In the genomic region with DNA sequence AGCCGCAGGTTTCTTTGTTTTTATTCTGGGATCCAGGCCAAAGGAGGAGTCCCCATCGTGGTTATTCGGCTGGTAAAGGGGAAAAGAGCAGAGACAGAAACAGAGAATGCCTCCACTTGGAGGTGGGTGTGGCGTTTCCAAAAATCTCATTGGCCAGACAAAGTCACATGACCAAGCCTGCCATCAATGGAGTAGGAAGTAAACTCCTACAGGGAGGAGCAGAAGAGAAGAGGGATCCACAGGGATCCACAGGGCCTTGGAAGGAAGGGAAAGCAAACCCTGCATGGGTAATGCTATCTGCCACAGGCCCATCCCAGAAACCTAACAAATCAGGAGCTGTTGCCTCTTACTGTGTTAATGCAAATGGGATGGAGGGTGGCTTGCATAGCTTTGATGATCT, we compare ENCODE assay signal across 18 cellular contexts.
"Had no signal": no experiment of that assay in that cellular context is flagged by ENCODE, and none has a peak within 500 bp of the region (broad histone marks: within the 10 kb centered on the region; RNA-seq: fewer than 3 reads in every experiment).

No MANE protein-coding gene starts in this region.

- H3K36me3 ChIP-seq: brain microvascular endothelial cell, esophagus muscularis mucosa, ovary had no signal

- H3K9me3 Mint-ChIP-seq: activated CD4-positive, alpha-beta memory T cell treated with anti-CD3 and anti-CD28 coated beads for 36 hours; activated naive CD8-positive, alpha-beta T cell treated with anti-CD3 and anti-CD28 coated beads for 36 hours; neural crest cell had no signal

- H3K4me1 Mint-ChIP-seq: activated naive CD8-positive, alpha-beta T cell treated with anti-CD3 and anti-CD28 coated beads for 36 hours had no signal

- FAIRE-seq: endometrium, kidney had no signal

- H3K27ac ChIP-seq: brain microvascular endothelial cell, esophagus muscularis mucosa, ovary had no signal

- H3K9me3 ChIP-seq: esophagus muscularis mucosa, ovary had no signal

- H3K4me3 ChIP-seq: esophagus muscularis mucosa, ovary had no signal

- H3K36me3 Mint-ChIP-seq: activated CD4-positive, alpha-beta memory T cell treated with anti-CD3 and anti-CD28 coated beads for 36 hours; activated naive CD8-positive, alpha-beta T cell treated with anti-CD3 and anti-CD28 coated beads for 36 hours had no signal

- ATAC-seq: left ventricle myocardium superior had no signal

- H3K27me3 ChIP-seq: brain microvascular endothelial cell, esophagus muscularis mucosa, ovary had no signal

- H3K27me3 Mint-ChIP-seq: activated CD4-positive, alpha-beta memory T cell treated with anti-CD3 and anti-CD28 coated beads for 36 hours had no signal

- H3K27ac Mint-ChIP-seq: activated CD4-positive, alpha-beta memory T cell treated with anti-CD3 and anti-CD28 coated beads for 36 hours; activated naive CD8-positive, alpha-beta T cell treated with anti-CD3 and anti-CD28 coated beads for 36 hours had no signal

- H3K4me3 Mint-ChIP-seq: activated CD4-positive, alpha-beta memory T cell treated with anti-CD3 and anti-CD28 coated beads for 36 hours; activated naive CD8-positive, alpha-beta T cell treated with anti-CD3 and anti-CD28 coated beads for 36 hours; neural crest cell had no signal

- DNase-seq: activated CD4-positive, alpha-beta memory T cell treated with anti-CD3 and anti-CD28 coated beads for 36 hours; activated CD4-positive, alpha-beta T cell treated with anti-CD3 and anti-CD28 coated beads for 1 hour; activated gamma-delta T cell treated with Interleukin-2 at 50 U/mL for 16 hours; activated naive CD8-positive, alpha-beta T cell treated with anti-CD3 and anti-CD28 coated beads for 36 hours; activated T-cell treated with anti-CD3 and anti-CD28 coated beads, Interleukin-2, amount 50 U/mL, for 48 hours; brain microvascular endothelial cell; head of caudate nucleus; kidney; left ventricle myocardium superior; mesenchymal stem cell; ovary; stimulated activated CD4-positive, alpha-beta T cell treated with anti-CD3 and anti-CD28 coated beads, Interleukin-12 subunit alpha, Interleukin-12 subunit beta, amount 100 ng/mL, for 4 hours; stimulated activated naive CD4-positive, alpha-beta T cell treated with Interleukin-2 at 50 U/mL for 16 hours; T-helper 9 cell; trophoblast cell had no signal
